ENCODE assay signal across 10 cellular contexts in genomic region chr1:153248480-153248879, GRCh38. TPM values are rescaled to one million over a fixed set of nuclear protein-coding genes. Genes with fewer than 3 reads are reported as not detected.
"Had no signal": no experiment of that assay in that cellular context is flagged by ENCODE, and none has a peak within 500 bp of the region (broad histone marks: within the 10 kb centered on the region; RNA-seq: fewer than 3 reads in every experiment).

No MANE protein-coding gene starts in this region.

- H3K27ac Mint-ChIP-seq: GM23338, HFFc6, IgD-negative memory B cell had no signal

- H3K36me3 ChIP-seq: HAP-1 had no signal

- H3K4me1 Mint-ChIP-seq: GM23338 had no signal

- ATAC-seq: GM23338, HCT116, HepG2 had no signal

- DNase-seq: H7, HFFc6 had no signal

- H3K27ac ChIP-seq: HL-60 had no signal

- H3K4me1 ChIP-seq: HAP-1 had no signal

- H3K4me3 Mint-ChIP-seq: GM23338, HFFc6, IgD-negative memory B cell had no signal

- H3K9me3 Mint-ChIP-seq: HFFc6 had no signal

- H3K9me3 ChIP-seq: HAP-1 had no signal

- H3K4me3 ChIP-seq: GM23338, HAP-1 had no signal

RNA-seq across cellular contexts. Expression of gene LORICRIN, which starts 11.0 kb away (rescaled TPM):
- total RNA-seq: GM23338, H1, H7, HepG2, HFFc6, HT1080 had no signal
- polyA plus RNA-seq: H1, HepG2, IgD-negative memory B cell had no signal

RNA-seq across cellular contexts. Expression of gene PRR9, which starts 31.1 kb away (rescaled TPM):
- total RNA-seq: GM23338, H1, H7, HepG2, HFFc6 had no signal
- polyA plus RNA-seq: GM23338, H1, HepG2, IgD-negative memory B cell had no signal

RNA-seq across cellular contexts. Expression of gene LELP1, which starts 45.2 kb away (rescaled TPM):
- total RNA-seq: GM23338, H1, H7, HepG2, HFFc6, HT1080 had no signal
- polyA plus RNA-seq: GM23338, H1, HepG2, IgD-negative memory B cell had no signal
